ENCODE assay signal across 13 cellular contexts in genomic region chr16:2511128-2511785, GRCh38. TPM values are rescaled to one million over a fixed set of nuclear protein-coding genes. Genes with fewer than 3 reads are reported as not detected.
DNase-seq lines count a peak whose midpoint lies in the region; ATAC-seq, FAIRE-seq and TF ChIP-seq lines count a peak whose summit lies in the region.
"Had no signal": no experiment of that assay in that cellular context is flagged by ENCODE, and none has a peak within 500 bp of the region (broad histone marks: within the 10 kb centered on the region; RNA-seq: fewer than 3 reads in every experiment).

No MANE protein-coding gene starts in this region.

- H3K27me3 Mint-ChIP-seq in brain, result peaks cover 7% of the 10 kb centered on the region
- H3K27me3 Mint-ChIP-seq: stimulated activated naive CD8-positive, alpha-beta T cell treated with anti-CD3 and anti-CD28 coated beads, Interleukin-15, Interleukin-2, amounts not matched to agents 100 ng/mL and 50 ng/mL, for 24 hours had no signal

- H3K9me3 ChIP-seq in GM23248 (ENCODE audit: low read depth) (no peaks in the 10 kb centered on the region), kidney (ENCODE audit: control insufficient read depth in 1 of 2, low read length in 2 of 2) (no peaks in the 10 kb centered on the region), smooth muscle cell (replicated peaks; ENCODE audit: low read depth) (no peaks in the 10 kb centered on the region)

- no peak for TF ChIP-seq CTCF in brain (conservative IDR thresholded peaks at IDR 0.05)
- TF ChIP-seq CTCF in kidney (IDR thresholded peaks at IDR 0.05; ENCODE audit: borderline replicate concordance, extremely low read depth, insufficient read depth), result no peak
- TF ChIP-seq CTCF in smooth muscle cell (IDR thresholded peaks at IDR 0.05; ENCODE audit: borderline replicate concordance, insufficient read depth, poor library complexity, severe bottlenecking), result no peak

- no peaks in the 10 kb centered on the region for H3K9me2 ChIP-seq in GM23248 (ENCODE audit: insufficient read depth)

- H3K4me1 Mint-ChIP-seq in brain, result peaks cover 46% of the 10 kb centered on the region

- H3K79me2 ChIP-seq in GM23248 (ENCODE audit: insufficient read depth) (peaks cover 20% of the 10 kb centered on the region), smooth muscle cell (ENCODE audit: low read depth) (peaks cover 24% of the 10 kb centered on the region)

- H3K9ac ChIP-seq in GM23248 (peak overlapping the region; percentile 78), kidney (ENCODE audit: low read length in 2 of 2) (peak overlapping the region; percentile 12 to 55), smooth muscle cell (ENCODE audit: low read depth) (peak overlapping the region; percentile 68)

- H3K4me2 ChIP-seq in GM23248 (ENCODE audit: unreplicated experiment), result peak overlapping the region; percentile 58
- peak overlapping the region; percentile 72 for H3K4me2 ChIP-seq in smooth muscle cell

- ATAC-seq in HG03571 (IDR thresholded peaks at IDR 0.05; ENCODE audit: unreplicated experiment) (no peak), GM18873 (IDR thresholded peaks at IDR 0.05; ENCODE audit: low FRiP score, unreplicated experiment) (no peak), GM19395 (IDR thresholded peaks at IDR 0.05; ENCODE audit: unreplicated experiment) (no peak)

- peaks cover 3% of the 10 kb centered on the region; the same call in 1 of the 2 replicates for H4K20me1 ChIP-seq in GM23248 (ENCODE audit: insufficient read depth)
- H4K20me1 ChIP-seq in smooth muscle cell (ENCODE audit: low read depth), result peaks cover 19% of the 10 kb centered on the region

- H3K27me3 ChIP-seq in GM23248 (replicated peaks; ENCODE audit: insufficient read depth) (no peaks in the 10 kb centered on the region), smooth muscle cell (ENCODE audit: low read depth) (no peaks in the 10 kb centered on the region)

- peak; percentile 70 for DNase-seq in GM23248
- DNase-seq in kidney, result peak; percentile 91
- peak; percentile 41 for DNase-seq in smooth muscle cell (lab: John Stamatoyannopoulos, UW; ENCODE audit: unreplicated experiment)
- DNase-seq in NCI-H187 treated with DMSO at 0.1 percent for 48 hours (lab: John Stamatoyannopoulos, UW), result no peak

- H3K27ac Mint-ChIP-seq in brain, result peak overlapping the region in 2 of 5 experiments; percentile 27 to 99

- no peaks in the 10 kb centered on the region for H3K36me3 ChIP-seq in GM23248 (ENCODE audit: low read depth)
- peaks cover 0 to 3% of the 10 kb centered on the region in 2 donors for H3K36me3 ChIP-seq in kidney (ENCODE audit: control insufficient read depth in 1 of 2, insufficient read depth in 2 of 2, low read length in 2 of 2)
- H3K36me3 ChIP-seq in smooth muscle cell (ENCODE audit: low read depth), result no peaks in the 10 kb centered on the region

- peaks cover 9% of the 10 kb centered on the region for H3K4me1 ChIP-seq in GM23248 (ENCODE audit: insufficient read depth)
- H3K4me1 ChIP-seq in kidney (ENCODE audit: control insufficient read depth in 1 of 2, insufficient read depth in 1 of 2, low read depth in 1 of 2, low read length in 2 of 2), result peaks cover 20 to 32% of the 10 kb centered on the region in 2 donors
- peaks cover 29% of the 10 kb centered on the region for H3K4me1 ChIP-seq in smooth muscle cell (ENCODE audit: low read depth)

- H3K27ac ChIP-seq in GM23248 (no peak overlapping the region), kidney (ENCODE audit: low read depth in 2 of 2, low read length in 2 of 2) (peak overlapping the region; percentile 80 to 81), smooth muscle cell (ENCODE audit: low read depth) (no peak overlapping the region)
- H3K27ac ChIP-seq: epithelial cell of prostate had no signal

- H3F3A ChIP-seq in GM23248 (ENCODE audit: insufficient read depth) (peaks cover 12% of the 10 kb centered on the region; the same call in 1 of the 2 replicates), smooth muscle cell (ENCODE audit: low read depth) (peaks cover 3% of the 10 kb centered on the region)

- H3K36me3 Mint-ChIP-seq in brain, result peaks cover 1% of the 10 kb centered on the region

- H3K9me3 Mint-ChIP-seq in brain, result no peaks in the 10 kb centered on the region
- H3K9me3 Mint-ChIP-seq: stimulated activated naive CD8-positive, alpha-beta T cell treated with anti-CD3 and anti-CD28 coated beads, Interleukin-15, Interleukin-2, amounts not matched to agents 100 ng/mL and 50 ng/mL, for 24 hours had no signal

- H3K4me3 ChIP-seq in GM23248, result peak overlapping the region; percentile 56
- H3K4me3 ChIP-seq in kidney (ENCODE audit: low read length in 2 of 2), result no peak overlapping the region
- no peak overlapping the region for H3K4me3 ChIP-seq in smooth muscle cell

- H2AFZ ChIP-seq in GM23248 (peak overlapping the region; percentile 73), smooth muscle cell (ENCODE audit: low read depth) (no peak overlapping the region)

- 36 to 46% methylated on average over 19 to 24 of the region's 24 CpGs for WGBS in GM23248 (ENCODE audit: low coverage in 1 of 2, low lambda C conversion rate in 2 of 2, missing lambda C conversion rate in 2 of 2), 2 experiments
- WGBS in smooth muscle cell (ENCODE audit: low lambda C conversion rate), result 48% methylated on average over 13 of the region's 24 CpGs

- peak overlapping the region in 4 of 5 experiments; percentile 28 to 87 (median 51) for H3K4me3 Mint-ChIP-seq in brain
- H3K4me3 Mint-ChIP-seq: stimulated activated naive CD8-positive, alpha-beta T cell treated with anti-CD3 and anti-CD28 coated beads, Interleukin-15, Interleukin-2, amounts not matched to agents 100 ng/mL and 50 ng/mL, for 24 hours had no signal

- intact Hi-C loops in kidney (cut with DNase I), result no loop called here

- no peak for FAIRE-seq in kidney (lab: Jason Lieb, UNC)
- FAIRE-seq: G401.6 had no signal

- in situ Hi-C loops in GM23248 (cut with MboI), result no loop called here

RNA-seq across cellular contexts. Expression of gene ATP6V0C, which starts 2.5 kb away (rescaled TPM):
- total RNA-seq in GM23248 (2014; rRNA removed; shearing (Covaris generic)), result 43.2 and 44.9 TPM in 2 replicates
- polyA plus RNA-seq in GM23248 (2016; fragmentation: Nextera tagmentation; extraction: Ambion mirVana) (186 and 197 TPM in 2 replicates), brain (ENCODE audit: insufficient read depth, low read depth, low replicate concordance) (403 TPM), kidney (ENCODE audit: insufficient read depth, low read depth, low replicate concordance) (520 TPM), smooth muscle cell (207 and 265 TPM in 2 replicates)
- total RNA-seq in kidney (303 TPM), smooth muscle cell (50.5 and 99.2 TPM in 2 replicates)

RNA-seq across cellular contexts. Expression of gene AMDHD2, which starts 8.9 kb away (rescaled TPM):
- 31.9 and 32.8 TPM in 2 replicates for total RNA-seq in GM23248 (2014; rRNA removed; shearing (Covaris generic))
- polyA plus RNA-seq in GM23248 (2016; fragmentation: Nextera tagmentation; extraction: Ambion mirVana), result 15.2 and 16.1 TPM in 2 replicates
- polyA plus RNA-seq in brain (ENCODE audit: insufficient read depth, low read depth, low replicate concordance), result 18.9 TPM
- total RNA-seq in kidney, result 52.1 TPM
- polyA plus RNA-seq in kidney (ENCODE audit: insufficient read depth, low read depth, low replicate concordance), result 51.8 TPM
- total RNA-seq in smooth muscle cell, result 12.0 and 15.7 TPM in 2 replicates
- 14.2 and 20.8 TPM in 2 replicates for polyA plus RNA-seq in smooth muscle cell

RNA-seq across cellular contexts. Expression of gene CEMP1, which starts 20.0 kb away (rescaled TPM):
- not detected in 2 replicates for total RNA-seq in GM23248 (2014; rRNA removed; shearing (Covaris generic))
- polyA plus RNA-seq in GM23248 (2016; fragmentation: Nextera tagmentation; extraction: Ambion mirVana), result 2.9 and 4.4 TPM in 2 replicates
- polyA plus RNA-seq in brain (ENCODE audit: insufficient read depth, low read depth, low replicate concordance), result not detected
- 0.54 TPM for total RNA-seq in kidney
- not detected for polyA plus RNA-seq in kidney (ENCODE audit: insufficient read depth, low read depth, low replicate concordance)
- not detected in 2 replicates for total RNA-seq in smooth muscle cell
- 1.7 and 5.1 TPM in 2 replicates for polyA plus RNA-seq in smooth muscle cell
- total RNA-seq: activated CD8-positive, alpha-beta memory T cell treated with anti-CD3 and anti-CD28 coated beads for 36 hours; pulmonary artery endothelial cell had no signal

RNA-seq across cellular contexts. Expression of gene PDPK1, which starts 26.6 kb away (rescaled TPM):
- 16.8 and 21.6 TPM in 2 replicates for total RNA-seq in GM23248 (2014; rRNA removed; shearing (Covaris generic))
- 28.1 and 28.3 TPM in 2 replicates for polyA plus RNA-seq in GM23248 (2016; fragmentation: Nextera tagmentation; extraction: Ambion mirVana)
- polyA plus RNA-seq in brain (ENCODE audit: insufficient read depth, low read depth, low replicate concordance), result 22.3 TPM
- total RNA-seq in kidney, result 52.3 TPM
- polyA plus RNA-seq in kidney (ENCODE audit: insufficient read depth, low read depth, low replicate concordance), result 14.3 TPM
- 22.3 and 23.8 TPM in 2 replicates for total RNA-seq in smooth muscle cell
- polyA plus RNA-seq in smooth muscle cell, result 16.4 and 25.4 TPM in 2 replicates

RNA-seq across cellular contexts. Expression of gene TBC1D24, which starts 36.3 kb away (rescaled TPM):
- total RNA-seq in GM23248 (2014; rRNA removed; shearing (Covaris generic)), result 17.8 and 18.7 TPM in 2 replicates
- polyA plus RNA-seq in GM23248 (2016; fragmentation: Nextera tagmentation; extraction: Ambion mirVana), result 9.3 and 10.1 TPM in 2 replicates
- polyA plus RNA-seq in brain (ENCODE audit: insufficient read depth, low read depth, low replicate concordance), result 23.3 TPM
- total RNA-seq in kidney, result 25.7 TPM
- 23.9 TPM for polyA plus RNA-seq in kidney (ENCODE audit: insufficient read depth, low read depth, low replicate concordance)
- 5.1 and 9.2 TPM in 2 replicates for total RNA-seq in smooth muscle cell
- polyA plus RNA-seq in smooth muscle cell, result 4.9 and 5.5 TPM in 2 replicates

Comparison
In these comparisons a context has a peak if more than half of its experiments do, and no peak if none do; other contexts are left out.
1. H3K27ac ChIP-seq: peak in kidney (2 of 2); none in GM23248 (single experiment) and smooth muscle cell (single experiment).
2. Peak in every context shown above with its lines, with median percentiles within 50 percentile points of each other: H3K9ac ChIP-seq.